Comparison of ENCODE assay signal across 1 cellular context in genomic region chr16:15897834-15898254, GRCh38.
A peak's percentile ranks its signal among the peaks of the same experiment; 100 is the strongest.
TF ChIP-seq lines count a peak whose summit lies in the region.

No MANE protein-coding gene starts in this region.

TF ChIP-seq in GM12878, 131 proteins besides CTCF, POLR2A, EP300 and RAD21 (continued from another document):
- TF ChIP-seq MYC (IDR thresholded peaks at IDR 0.05; ENCODE audit: insufficient read depth, insufficient read length, insufficient replicate concordance, low read length, severe bottlenecking), result no peak
- TF ChIP-seq HDAC6 (IDR thresholded peaks at IDR 0.05; ENCODE audit: unreplicated experiment), result no peak
- no peak for TF ChIP-seq ZNF622 (IDR thresholded peaks at IDR 0.05)
- TF ChIP-seq MTA2 (IDR thresholded peaks at IDR 0.05; ENCODE audit: low read depth), result peak; percentile 43; the same call in 1 of the 2 replicates
- TF ChIP-seq SIN3A (IDR thresholded peaks at IDR 0.05; ENCODE audit: low read depth, low read length), result no peak
- no peak for TF ChIP-seq TCF3 (IDR thresholded peaks at IDR 0.05; ENCODE audit: borderline replicate concordance, insufficient read depth, low read depth, low read length)
- TF ChIP-seq FOXK2 (IDR thresholded peaks at IDR 0.05), result no peak
- peak; percentile 95 for TF ChIP-seq HDGF (IDR thresholded peaks at IDR 0.05)
- TF ChIP-seq BCL3 (IDR thresholded peaks at IDR 0.05; ENCODE audit: borderline replicate concordance, insufficient read depth, low read depth, low read length, poor library complexity, severe bottlenecking), result no peak
- TF ChIP-seq MEF2A (IDR thresholded peaks at IDR 0.05; ENCODE audit: insufficient read depth, low read depth, low read length), result no peak
- TF ChIP-seq PBX3 (IDR thresholded peaks at IDR 0.05; ENCODE audit: insufficient replicate concordance, low read depth, low read length), result no peak
- peak; percentile 19 for TF ChIP-seq SKIL (IDR thresholded peaks at IDR 0.05; ENCODE audit: low read depth, poor library complexity, severe bottlenecking)
- no peak for TF ChIP-seq CHD1 (IDR thresholded peaks at IDR 0.05; ENCODE audit: low read depth, low read length)
- peak; percentile 91 for TF ChIP-seq IRF4 (IDR thresholded peaks at IDR 0.05; ENCODE audit: low read depth, low read length)
- TF ChIP-seq RFX5 (IDR thresholded peaks at IDR 0.05; ENCODE audit: low read depth, low read length), result no peak
- no peak for TF ChIP-seq HCFC1 (IDR thresholded peaks at IDR 0.05; ENCODE audit: low read length)
- no peak for TF ChIP-seq CREB1 (IDR thresholded peaks at IDR 0.05; ENCODE audit: low read depth)
- no peak; the same call in 1 of the 2 replicates for TF ChIP-seq ZNF217 (IDR thresholded peaks at IDR 0.05)
- no peak for TF ChIP-seq ZNF207 (IDR thresholded peaks at IDR 0.05; ENCODE audit: borderline replicate concordance)
- no peak for TF ChIP-seq MLLT1 (IDR thresholded peaks at IDR 0.05)
- TF ChIP-seq NR2C1 (IDR thresholded peaks at IDR 0.05), result no peak
- no peak for TF ChIP-seq NFYA (IDR thresholded peaks at IDR 0.05; ENCODE audit: borderline replicate concordance, low read depth, low read length)
TF ChIP-seq in GM12878: peak in this region for 18.
